Comparison of ENCODE assay signal across 1 cellular context in genomic region chr7:101125989-101126650, GRCh38.
A peak's percentile ranks its signal among the peaks of the same experiment; 100 is the strongest.
TF ChIP-seq lines count a peak whose summit lies in the region.

No MANE protein-coding gene starts in this region.

TF ChIP-seq in GM12878, 131 proteins besides CTCF, POLR2A, EP300 and RAD21 (continued from another document):
- TF ChIP-seq MTA3 (IDR thresholded peaks at IDR 0.05; ENCODE audit: borderline replicate concordance, low read length), result no peak
- no peak for TF ChIP-seq ZNF217 (IDR thresholded peaks at IDR 0.05)
- TF ChIP-seq ZBED1 (IDR thresholded peaks at IDR 0.05; ENCODE audit: borderline replicate concordance), result no peak
- TF ChIP-seq, protein P1, sequence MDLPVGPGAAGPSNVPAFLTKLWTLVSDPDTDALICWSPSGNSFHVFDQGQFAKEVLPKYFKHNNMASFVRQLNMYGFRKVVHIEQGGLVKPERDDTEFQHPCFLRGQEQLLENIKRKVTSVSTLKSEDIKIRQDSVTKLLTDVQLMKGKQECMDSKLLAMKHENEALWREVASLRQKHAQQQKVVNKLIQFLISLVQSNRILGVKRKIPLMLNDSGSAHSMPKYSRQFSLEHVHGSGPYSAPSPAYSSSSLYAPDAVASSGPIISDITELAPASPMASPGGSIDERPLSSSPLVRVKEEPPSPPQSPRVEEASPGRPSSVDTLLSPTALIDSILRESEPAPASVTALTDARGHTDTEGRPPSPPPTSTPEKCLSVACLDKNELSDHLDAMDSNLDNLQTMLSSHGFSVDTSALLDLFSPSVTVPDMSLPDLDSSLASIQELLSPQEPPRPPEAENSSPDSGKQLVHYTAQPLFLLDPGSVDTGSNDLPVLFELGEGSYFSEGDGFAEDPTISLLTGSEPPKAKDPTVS (IDR thresholded peaks at IDR 0.05; ENCODE audit: low read depth, low read length), result no peak
- no peak for TF ChIP-seq SMAD1 (IDR thresholded peaks at IDR 0.05; ENCODE audit: low read depth, partially characterized antibody)
- no peak for TF ChIP-seq ATF3 (IDR thresholded peaks at IDR 0.05; ENCODE audit: borderline replicate concordance, extremely low read depth, low read depth, low read length)
- no peak for TF ChIP-seq RFX5 (IDR thresholded peaks at IDR 0.05; ENCODE audit: low read depth, low read length)
- TF ChIP-seq SRF (IDR thresholded peaks at IDR 0.05; ENCODE audit: low read depth in 2 of 2, low read length in 2 of 2), result no peak
- 0 out of 2 replicates have a peak, but pooled peaks have one; percentile 25 for TF ChIP-seq MTA2 (IDR thresholded peaks at IDR 0.05; ENCODE audit: low read depth)
- no peak for TF ChIP-seq FOXM1 (IDR thresholded peaks at IDR 0.05; ENCODE audit: low read depth, low read length)
- TF ChIP-seq SIN3A (IDR thresholded peaks at IDR 0.05; ENCODE audit: low read depth, low read length), result peak; percentile 39; the same call in 1 of the 2 replicates
- TF ChIP-seq SREBF1 (IDR thresholded peaks at IDR 0.05; ENCODE audit: low read length), result no peak
- peak; percentile 47; the same call in 1 of the 2 replicates for TF ChIP-seq FOXK2 (IDR thresholded peaks at IDR 0.05)
- TF ChIP-seq, protein P2, sequence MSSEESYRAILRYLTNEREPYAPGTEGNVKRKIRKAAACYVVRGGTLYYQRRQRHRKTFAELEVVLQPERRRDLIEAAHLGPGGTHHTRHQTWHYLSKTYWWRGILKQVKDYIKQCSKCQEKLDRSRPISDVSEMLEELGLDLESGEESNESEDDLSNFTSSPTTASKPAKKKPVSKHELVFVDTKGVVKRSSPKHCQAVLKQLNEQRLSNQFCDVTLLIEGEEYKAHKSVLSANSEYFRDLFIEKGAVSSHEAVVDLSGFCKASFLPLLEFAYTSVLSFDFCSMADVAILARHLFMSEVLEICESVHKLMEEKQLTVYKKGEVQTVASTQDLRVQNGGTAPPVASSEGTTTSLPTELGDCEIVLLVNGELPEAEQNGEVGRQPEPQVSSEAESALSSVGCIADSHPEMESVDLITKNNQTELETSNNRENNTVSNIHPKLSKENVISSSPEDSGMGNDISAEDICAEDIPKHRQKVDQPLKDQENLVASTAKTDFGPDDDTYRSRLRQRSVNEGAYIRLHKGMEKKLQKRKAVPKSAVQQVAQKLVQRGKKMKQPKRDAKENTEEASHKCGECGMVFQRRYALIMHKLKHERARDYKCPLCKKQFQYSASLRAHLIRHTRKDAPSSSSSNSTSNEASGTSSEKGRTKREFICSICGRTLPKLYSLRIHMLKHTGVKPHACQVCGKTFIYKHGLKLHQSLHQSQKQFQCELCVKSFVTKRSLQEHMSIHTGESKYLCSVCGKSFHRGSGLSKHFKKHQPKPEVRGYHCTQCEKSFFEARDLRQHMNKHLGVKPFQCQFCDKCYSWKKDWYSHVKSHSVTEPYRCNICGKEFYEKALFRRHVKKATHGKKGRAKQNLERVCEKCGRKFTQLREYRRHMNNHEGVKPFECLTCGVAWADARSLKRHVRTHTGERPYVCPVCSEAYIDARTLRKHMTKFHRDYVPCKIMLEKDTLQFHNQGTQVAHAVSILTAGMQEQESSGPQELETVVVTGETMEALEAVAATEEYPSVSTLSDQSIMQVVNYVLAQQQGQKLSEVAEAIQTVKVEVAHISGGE (CRISPR knock-in tag; IDR thresholded peaks at IDR 0.05), result no peak
- TF ChIP-seq, protein P3, sequence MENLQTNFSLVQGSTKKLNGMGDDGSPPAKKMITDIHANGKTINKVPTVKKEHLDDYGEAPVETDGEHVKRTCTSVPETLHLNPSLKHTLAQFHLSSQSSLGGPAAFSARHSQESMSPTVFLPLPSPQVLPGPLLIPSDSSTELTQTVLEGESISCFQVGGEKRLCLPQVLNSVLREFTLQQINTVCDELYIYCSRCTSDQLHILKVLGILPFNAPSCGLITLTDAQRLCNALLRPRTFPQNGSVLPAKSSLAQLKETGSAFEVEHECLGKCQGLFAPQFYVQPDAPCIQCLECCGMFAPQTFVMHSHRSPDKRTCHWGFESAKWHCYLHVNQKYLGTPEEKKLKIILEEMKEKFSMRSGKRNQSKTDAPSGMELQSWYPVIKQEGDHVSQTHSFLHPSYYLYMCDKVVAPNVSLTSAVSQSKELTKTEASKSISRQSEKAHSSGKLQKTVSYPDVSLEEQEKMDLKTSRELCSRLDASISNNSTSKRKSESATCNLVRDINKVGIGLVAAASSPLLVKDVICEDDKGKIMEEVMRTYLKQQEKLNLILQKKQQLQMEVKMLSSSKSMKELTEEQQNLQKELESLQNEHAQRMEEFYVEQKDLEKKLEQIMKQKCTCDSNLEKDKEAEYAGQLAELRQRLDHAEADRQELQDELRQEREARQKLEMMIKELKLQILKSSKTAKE (IDR thresholded peaks at IDR 0.05; ENCODE audit: low read depth, poor library complexity, severe bottlenecking), result peak; percentile 27
